16 cellular contexts compared by ENCODE assay signal in the genomic region with DNA sequence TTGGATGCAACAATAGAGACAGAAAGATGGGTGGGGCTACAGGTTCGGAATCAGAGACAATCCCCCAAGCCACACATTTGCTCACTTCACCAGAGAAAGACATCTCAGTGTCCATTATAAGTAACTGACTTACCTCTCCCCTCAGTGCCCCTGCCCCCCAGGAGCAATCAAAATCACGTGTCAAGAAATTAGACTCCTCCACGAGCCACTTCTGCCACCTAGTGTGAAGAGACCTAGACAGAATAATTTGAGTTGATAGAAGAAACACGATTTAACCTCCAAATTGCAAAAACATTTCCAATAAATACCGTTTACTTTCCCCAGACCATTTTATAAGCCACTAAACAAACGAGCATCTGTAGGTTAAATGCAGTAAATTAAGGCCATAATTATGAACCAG.
DNase-seq lines count a peak whose midpoint lies in the region; ATAC-seq and TF ChIP-seq lines count a peak whose summit lies in the region.
"Had no signal": no experiment of that assay in that cellular context is flagged by ENCODE, and none has a peak within 500 bp of the region (broad histone marks: within the 10 kb centered on the region; RNA-seq: fewer than 3 reads in every experiment).

No MANE protein-coding gene starts in this region.

- 54 to 61% methylated on average over 6 of the region's 6 CpGs for WGBS in heart right ventricle, 2 donors

- peaks cover 0 to 5% (median 0%) of the 10 kb centered on the region in 9 donors for H3K4me1 ChIP-seq in heart right ventricle
- H3K4me1 ChIP-seq: left lung had no signal

- H3K4me3 ChIP-seq in heart right ventricle (no peak overlapping the region), coronary artery (no peak overlapping the region)
- H3K4me3 ChIP-seq: BLaER1 treated with 17β-estradiol and CSF1 and Interleukin-3, amounts not matched to agents 10 nM and 100 nM; left lung; smooth muscle cell had no signal

- peaks cover 0 to 8% (median 0%) of the 10 kb centered on the region in 11 donors for H3K9me3 ChIP-seq in heart right ventricle
- H3K9me3 ChIP-seq: BLaER1 treated with 17β-estradiol and CSF1 and Interleukin-3, amounts not matched to agents 10 nM and 100 nM; left lung had no signal

- H3K36me3 ChIP-seq in heart right ventricle, result no peaks in the 10 kb centered on the region
- H3K36me3 ChIP-seq: BLaER1 treated with 17β-estradiol and CSF1 and Interleukin-3, amounts not matched to agents 10 nM and 100 nM; left lung had no signal

- H3K27ac ChIP-seq in heart right ventricle (no peak overlapping the region), VCaP (no peak overlapping the region), coronary artery (no peak overlapping the region)
- H3K27ac ChIP-seq: BLaER1 treated with 17β-estradiol and CSF1 and Interleukin-3, amounts not matched to agents 10 nM and 100 nM; left lung had no signal

- intact Hi-C loops in heart right ventricle (cut with DNase I), result loop anchor here in 4 of 10 donors (10.0 kb wide), 2 partner anchors 140 to 230 kb away; no protein-coding TSS in a partner anchor
- intact Hi-C loops in Right ventricle myocardium superior (cut with DNase I), result loop anchor here (10.0 kb wide), 2 partner anchors 140 to 230 kb away; no protein-coding TSS in a partner anchor

- no peak overlapping the region for H3K27ac Mint-ChIP-seq in type B pancreatic cell
- H3K27ac Mint-ChIP-seq: activated B cell treated with CpG ODN at 0.5 μM for 24 hours; dendritic cell treated with granulocyte-macrophage colony-stimulating factor and Interleukin-4, amounts not matched to agents 40 ng/mL and 50 ng/mL, for 4 days; T-cell had no signal

- H3K27me3 ChIP-seq in heart right ventricle, result peaks cover 0 to 4% (median 0%) of the 10 kb centered on the region in 7 donors
- H3K27me3 ChIP-seq: BLaER1 treated with 17β-estradiol and CSF1 and Interleukin-3, amounts not matched to agents 10 nM and 100 nM had no signal

- ATAC-seq in heart right ventricle (no peak), Right ventricle myocardium superior (ENCODE audit: poor library complexity) (no peak), GM21619 (IDR thresholded peaks at IDR 0.05; ENCODE audit: unreplicated experiment) (no peak)
- ATAC-seq: left lung, T-cell had no signal

- DNase-seq in heart right ventricle (no peak), Right ventricle myocardium superior (no peak), type B pancreatic cell (ENCODE audit: extremely low spot score, unreplicated experiment) (no peak), coronary artery (ENCODE audit: low spot score) (no peak)
- no peak for DNase-seq in stimulated activated CD4-positive, alpha-beta T cell treated with anti-CD3 and anti-CD28 coated beads, Interleukin-1b, Interleukin-23, amount 100 ng/mL, for 48 hours
- DNase-seq: activated B cell treated with CpG ODN at 0.5 μM for 24 hours; Karpas-422; left lung; stimulated activated naive CD4-positive, alpha-beta T cell treated with Interleukin-2 at 50 U/mL for 16 hours; T-cell had no signal

- H3K36me3 Mint-ChIP-seq in type B pancreatic cell, result no peaks in the 10 kb centered on the region
- H3K36me3 Mint-ChIP-seq: T-cell had no signal

- peak in 7 of 9 donors; percentile 15 to 47 (median 34) for TF ChIP-seq CTCF in heart right ventricle (IDR thresholded peaks at IDR 0.05)
- peak; percentile 68 for TF ChIP-seq CTCF in LNCAP (IDR thresholded peaks at IDR 0.05)
- peak; percentile 67 for TF ChIP-seq CTCF in VCaP (conservative IDR thresholded peaks at IDR 0.05)
- TF ChIP-seq CTCF in type B pancreatic cell (conservative IDR thresholded peaks at IDR 0.05), result peak; percentile 26
- TF ChIP-seq CTCF in coronary artery (IDR thresholded peaks at IDR 0.05), result no peak

- peaks cover 5% of the 10 kb centered on the region for H3K9me3 Mint-ChIP-seq in type B pancreatic cell
- H3K9me3 Mint-ChIP-seq: activated B cell treated with CpG ODN at 0.5 μM for 24 hours; dendritic cell treated with granulocyte-macrophage colony-stimulating factor and Interleukin-4, amounts not matched to agents 40 ng/mL and 50 ng/mL, for 4 days had no signal

- H3K4me1 Mint-ChIP-seq in type B pancreatic cell (ENCODE audit: unreplicated experiment), result peaks cover 16% of the 10 kb centered on the region
- H3K4me1 Mint-ChIP-seq: activated B cell treated with CpG ODN at 0.5 μM for 24 hours, T-cell had no signal

- no peaks in the 10 kb centered on the region for H3K27me3 Mint-ChIP-seq in type B pancreatic cell

- no peak overlapping the region for H3K4me3 Mint-ChIP-seq in type B pancreatic cell
- H3K4me3 Mint-ChIP-seq: activated B cell treated with CpG ODN at 0.5 μM for 24 hours; dendritic cell treated with granulocyte-macrophage colony-stimulating factor and Interleukin-4, amounts not matched to agents 40 ng/mL and 50 ng/mL, for 4 days; T-cell had no signal
